Comparison of ENCODE assay signal across 19 cellular contexts in the genomic region with DNA sequence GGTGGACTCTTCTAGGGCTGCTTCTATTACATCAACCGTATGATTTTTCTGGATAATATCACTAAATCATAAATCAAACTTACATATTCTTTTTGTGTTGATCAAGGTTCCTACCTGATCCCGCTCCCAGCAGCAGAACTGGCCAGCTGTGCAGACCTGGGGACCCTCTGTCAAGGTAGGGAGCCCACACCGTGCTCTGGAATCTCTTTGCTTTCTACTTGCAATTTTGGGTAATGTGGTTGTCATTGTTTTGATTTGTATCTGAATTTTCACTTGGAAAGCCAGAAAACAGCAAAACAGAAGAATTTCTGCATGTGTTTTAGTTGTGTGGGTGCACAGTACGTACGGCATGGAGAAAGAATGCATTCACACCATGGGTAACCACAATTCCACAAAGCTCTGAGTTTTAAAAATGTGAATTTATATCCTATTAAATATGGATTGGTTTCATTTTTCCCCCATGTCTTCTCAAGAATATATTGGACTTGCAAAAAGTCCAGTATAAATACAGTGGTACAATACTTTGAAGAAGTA.
DNase-seq lines count a peak whose midpoint lies in the region; FAIRE-seq and TF ChIP-seq lines count a peak whose summit lies in the region.
"Had no signal": no experiment of that assay in that cellular context is flagged by ENCODE, and none has a peak within 500 bp of the region (broad histone marks: within the 10 kb centered on the region; RNA-seq: fewer than 3 reads in every experiment).

No MANE protein-coding gene starts in this region.

- no peaks in the 10 kb centered on the region for H3K79me2 ChIP-seq in astrocyte (ENCODE audit: insufficient read depth, low read length)

- DNase-seq in AG08395 (ENCODE audit: low spot score), result peak; percentile 38
- DNase-seq in GM04503 (ENCODE audit: low read depth), result peak; percentile 53
- DNase-seq in astrocyte (ENCODE audit: low read depth), result peak; percentile 70
- no peak for DNase-seq in mesenchymal stem cell
- no peak for DNase-seq in superior temporal gyrus (ENCODE audit: extremely low spot score)
- no peak for DNase-seq in T-helper 1 cell
- DNase-seq in activated T-cell treated with anti-CD3 and anti-CD28 coated beads, Interleukin-2, amount 50 U/mL, for 48 hours, result no peak
- no peak for DNase-seq in stimulated activated CD4-positive, alpha-beta T cell treated with anti-CD3 and anti-CD28 coated beads, Interleukin-1b, Interleukin-23, amount 100 ng/mL, for 48 hours
- DNase-seq: C1 segment of cervical spinal cord; CD8-positive, alpha-beta memory T cell; DMS53; GOT3; NCI-H1417 treated with DMSO at 0.1 percent for 48 hours; NCI-H187 treated with DMSO at 0.1 percent for 48 hours; NCI-H2227 treated with DMSO at 0.1 percent for 48 hours; NCI-H510A treated with DMSO at 0.1 percent for 48 hours; NCI-H82 had no signal

- no peak overlapping the region for H3K23ac ChIP-seq in mesenchymal stem cell (ENCODE audit: low read length in 2 of 2)

- peak overlapping the region; percentile 4 for H3K4me3 Mint-ChIP-seq in astrocyte (ENCODE audit: unreplicated experiment)
- H3K4me3 Mint-ChIP-seq: CD8-positive, alpha-beta memory T cell had no signal

- no peak for FAIRE-seq in astrocyte (lab: Jason Lieb, UNC)
- FAIRE-seq: A204.1 had no signal

- H3K4me3 ChIP-seq in astrocyte (ENCODE audit: insufficient read depth, low read depth, low read length) (no peak overlapping the region), mesenchymal stem cell (ENCODE audit: insufficient read depth in 1 of 2, low read depth in 1 of 2, low read length in 2 of 2) (no peak overlapping the region)

- no peak overlapping the region for H3K9ac ChIP-seq in astrocyte (ENCODE audit: low read length)
- H3K9ac ChIP-seq in mesenchymal stem cell (ENCODE audit: low read length), result no peak overlapping the region
- H3K9ac ChIP-seq: KMS-11 had no signal

- H3K27me3 ChIP-seq in astrocyte (ENCODE audit: insufficient read depth, low read length) (no peaks in the 10 kb centered on the region), mesenchymal stem cell (ENCODE audit: control insufficient read depth in 1 of 2, insufficient read depth in 1 of 2, low read length in 2 of 2) (no peaks in the 10 kb centered on the region)

- H3K14ac ChIP-seq in mesenchymal stem cell (ENCODE audit: low read length in 2 of 2), result no peak overlapping the region

- peak overlapping the region; percentile 88 for H3K27ac Mint-ChIP-seq in astrocyte (ENCODE audit: unreplicated experiment)
- H3K27ac Mint-ChIP-seq: CD8-positive, alpha-beta memory T cell had no signal

- H3K36me3 ChIP-seq in astrocyte (ENCODE audit: insufficient read depth, low read length), result no peaks in the 10 kb centered on the region
- H3K36me3 ChIP-seq in mesenchymal stem cell (ENCODE audit: control insufficient read depth in 1 of 2, insufficient read depth in 2 of 2, low read depth in 1 of 2, low read length in 2 of 2), result no peaks in the 10 kb centered on the region

- H3K79me1 ChIP-seq in mesenchymal stem cell (replicated peaks; ENCODE audit: low read length, poor library complexity, severe bottlenecking), result no peaks in the 10 kb centered on the region

- H2BK120ac ChIP-seq in mesenchymal stem cell (ENCODE audit: low read depth, low read length), result no peak overlapping the region

- H4K91ac ChIP-seq in mesenchymal stem cell (ENCODE audit: low read length), result no peak overlapping the region

- peak overlapping the region; percentile 95 for H2BK5ac ChIP-seq in mesenchymal stem cell (ENCODE audit: low read depth, low read length, poor library complexity, severe bottlenecking)

- H3K9me3 Mint-ChIP-seq in astrocyte (ENCODE audit: unreplicated experiment), result no peaks in the 10 kb centered on the region
- H3K9me3 Mint-ChIP-seq: CD8-positive, alpha-beta memory T cell had no signal

- WGBS in mesenchymal stem cell, result 94% methylated on average over 3 of the region's 5 CpGs

- H3K36me3 Mint-ChIP-seq in astrocyte (ENCODE audit: low read depth, unreplicated experiment), result peaks cover 4% of the 10 kb centered on the region
- H3K36me3 Mint-ChIP-seq: CD8-positive, alpha-beta memory T cell had no signal

- no peak overlapping the region for H3K4ac ChIP-seq in mesenchymal stem cell (ENCODE audit: low read depth in 1 of 2, low read length in 2 of 2)

- H2AFZ ChIP-seq in astrocyte (ENCODE audit: low read depth, low read length) (no peak overlapping the region), mesenchymal stem cell (ENCODE audit: low read depth, low read length) (no peak overlapping the region)

- H3K4me2 ChIP-seq in astrocyte (ENCODE audit: low read length) (no peak overlapping the region), mesenchymal stem cell (ENCODE audit: low read length, poor library complexity, severe bottlenecking) (peak overlapping the region; percentile 39)
- H3K4me2 ChIP-seq: KMS-11 had no signal

- H3K27me3 Mint-ChIP-seq in astrocyte (ENCODE audit: low read depth, unreplicated experiment), result no peaks in the 10 kb centered on the region

- H3K4me1 ChIP-seq in astrocyte (ENCODE audit: insufficient read depth, low read length), result peaks cover 20% of the 10 kb centered on the region
- H3K4me1 ChIP-seq in mesenchymal stem cell (ENCODE audit: control insufficient read depth, insufficient read depth, low read depth, low read length), result peaks cover 2% of the 10 kb centered on the region

- peaks cover 53% of the 10 kb centered on the region for H3K4me1 Mint-ChIP-seq in astrocyte (ENCODE audit: low read depth, unreplicated experiment)
- H3K4me1 Mint-ChIP-seq: CD8-positive, alpha-beta memory T cell had no signal

- TF ChIP-seq CTCF in astrocyte (IDR thresholded peaks at IDR 0.05; ENCODE audit: insufficient read depth, low read depth, low read length), result no peak

- H2BK15ac ChIP-seq in mesenchymal stem cell (ENCODE audit: low read depth, poor library complexity, severe bottlenecking), result no peak overlapping the region

- H3K27ac ChIP-seq in astrocyte (ENCODE audit: low read depth, low read length) (no peak overlapping the region), mesenchymal stem cell (ENCODE audit: low read length, poor library complexity, severe bottlenecking) (peak overlapping the region; percentile 49)
- H3K27ac ChIP-seq: KMS-11 had no signal

- H3K9me3 ChIP-seq in astrocyte (ENCODE audit: insufficient read depth, low read depth, low read length), result no peaks in the 10 kb centered on the region
- H3K9me3 ChIP-seq in mesenchymal stem cell (ENCODE audit: control insufficient read depth, low read length), result no peaks in the 10 kb centered on the region

- no peak overlapping the region for H2AK5ac ChIP-seq in mesenchymal stem cell (ENCODE audit: low read length, severe bottlenecking)

- peak overlapping the region; percentile 52 for H4K8ac ChIP-seq in mesenchymal stem cell (ENCODE audit: low read length)

- peak overlapping the region in 1 of 2 experiments; percentile 16 for H3K18ac ChIP-seq in mesenchymal stem cell (ENCODE audit: low read depth in 1 of 2, low read length in 2 of 2)

- H2BK12ac ChIP-seq in mesenchymal stem cell (ENCODE audit: low read length in 2 of 2), result no peak overlapping the region

- H4K20me1 ChIP-seq in astrocyte (ENCODE audit: insufficient read depth, low read length), result no peaks in the 10 kb centered on the region

Comparison
In these comparisons a context has a peak if more than half of its experiments do, and no peak if none do; other contexts are left out.
1. DNase-seq: peak in AG08395 (single experiment), GM04503 (single experiment) and astrocyte (single experiment); none in mesenchymal stem cell (single experiment), superior temporal gyrus (single experiment), T-helper 1 cell (0 of 5), activated T-cell treated with anti-CD3 and anti-CD28 coated beads, Interleukin-2, amount 50 U/mL, for 48 hours (0 of 2) and stimulated activated CD4-positive, alpha-beta T cell treated with anti-CD3 and anti-CD28 coated beads, Interleukin-1b, Interleukin-23, amount 100 ng/mL, for 48 hours (single experiment).